ENCODE assay signal across 25 cellular contexts in the genomic region with DNA sequence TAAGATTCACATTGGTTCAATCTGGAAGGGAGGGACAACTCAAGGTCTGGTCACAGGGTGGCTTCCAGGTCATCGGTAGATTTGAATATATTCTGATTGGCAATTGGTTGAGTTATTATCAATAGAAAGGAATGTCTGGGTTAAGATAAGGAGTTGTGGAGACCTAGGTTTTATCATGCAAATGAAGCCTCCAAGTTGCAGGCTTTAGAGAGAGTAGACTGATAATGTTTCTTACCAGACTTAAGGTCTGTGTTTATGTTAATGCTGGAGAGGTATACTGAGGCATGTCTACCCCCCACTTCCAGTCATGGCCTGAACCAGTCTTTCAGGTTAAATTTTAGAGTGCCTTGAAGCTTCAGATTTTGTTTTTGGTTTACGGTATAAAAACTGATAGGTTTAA. TPM values are rescaled to one million over a fixed set of nuclear protein-coding genes. Genes with fewer than 3 reads are reported as not detected.
DNase-seq lines count a peak whose midpoint lies in the region; ATAC-seq and TF ChIP-seq lines count a peak whose summit lies in the region.
"Had no signal": no experiment of that assay in that cellular context is flagged by ENCODE, and none has a peak within 500 bp of the region (broad histone marks: within the 10 kb centered on the region; RNA-seq: fewer than 3 reads in every experiment).

No MANE protein-coding gene starts in this region.

- H3K27me3 ChIP-seq in CD4-positive, alpha-beta T cell (ENCODE audit: control insufficient read depth, insufficient read depth, low read length), result no peaks in the 10 kb centered on the region
- H3K27me3 ChIP-seq in HUES6 (ENCODE audit: control insufficient read depth, insufficient read depth, low read length), result no peaks in the 10 kb centered on the region
- H3K27me3 ChIP-seq in colonic mucosa, result no peaks in the 10 kb centered on the region
- no peaks in the 10 kb centered on the region for H3K27me3 ChIP-seq in mesendoderm (ENCODE audit: insufficient read depth, low read length, poor library complexity)
- H3K27me3 ChIP-seq: BLaER1 had no signal

- intact Hi-C loops in CD4-positive, alpha-beta T cell (cut with DNase I, micrococcal nuclease), result no loop called here
- intact Hi-C loops in colonic mucosa (cut with DNase I), result no loop called here

- no peak for ATAC-seq in CD4-positive, alpha-beta T cell (ENCODE audit: poor library complexity)
- no peak for ATAC-seq in HG03108 (IDR thresholded peaks at IDR 0.05; ENCODE audit: unreplicated experiment)

- TF ChIP-seq CTCF in CD4-positive, alpha-beta T cell (IDR thresholded peaks at IDR 0.05), result no peak
- TF ChIP-seq CTCF in colonic mucosa (IDR thresholded peaks at IDR 0.05) (no peak), glutamatergic neuron (IDR thresholded peaks at IDR 0.05; ENCODE audit: partially characterized antibody, unreplicated experiment) (no peak)

- H3K4me1 ChIP-seq in HUES6 (ENCODE audit: control insufficient read depth, insufficient read depth, low read length) (peaks cover 35% of the 10 kb centered on the region), colonic mucosa (peaks cover 16% of the 10 kb centered on the region), mesendoderm (ENCODE audit: control insufficient read depth, low read depth, low read length) (peaks cover 11% of the 10 kb centered on the region)
- H3K4me1 ChIP-seq: BLaER1 had no signal

- H3K9ac ChIP-seq in HUES6 (ENCODE audit: low read length) (no peak overlapping the region), colonic mucosa (ENCODE audit: low read depth in 2 of 2, low read length in 2 of 2) (no peak overlapping the region), mesendoderm (ENCODE audit: low read length) (no peak overlapping the region)
- H3K9ac ChIP-seq: BLaER1, GM23248 had no signal

- POLR2A ChIA-PET in CD4-positive, alpha-beta T cell (lab: Charles Lee), result interaction anchor here (0.7 kb wide), 1 partner anchor 888 kb away, joined by 3 read pairs; no protein-coding TSS in a partner anchor

- no peak overlapping the region for H3K18ac ChIP-seq in mesendoderm (ENCODE audit: low read length)

- H3K4me3 Mint-ChIP-seq in CD4-positive, alpha-beta T cell, result no peak overlapping the region
- H3K4me3 Mint-ChIP-seq in glutamatergic neuron (ENCODE audit: unreplicated experiment), result no peak overlapping the region

- no peak overlapping the region for H4K5ac ChIP-seq in mesendoderm (ENCODE audit: low read length)

- no CpG with 5 or more reads among the region's 2 CpGs for WGBS in mesendoderm (ENCODE audit: extremely low coverage, insufficient coverage, low lambda C conversion rate)

- no peaks in the 10 kb centered on the region for H3K27me3 Mint-ChIP-seq in CD4-positive, alpha-beta T cell
- H3K27me3 Mint-ChIP-seq in glutamatergic neuron (ENCODE audit: unreplicated experiment), result no peaks in the 10 kb centered on the region
- H3K27me3 Mint-ChIP-seq: CD4-positive, CD25-positive, alpha-beta regulatory T cell had no signal

- H3K4me3 ChIP-seq in HUES6 (ENCODE audit: low read depth, low read length) (0 out of 2 replicates have a peak overlapping the region, but pooled peaks have one; percentile 3), colonic mucosa (no peak overlapping the region), mesendoderm (ENCODE audit: low read length) (no peak overlapping the region)
- H3K4me3 ChIP-seq: BLaER1, GM23248 had no signal

- H3K4me2 ChIP-seq in mesendoderm (ENCODE audit: low read length), result no peak overlapping the region
- H3K4me2 ChIP-seq: BLaER1 had no signal

- H2BK5ac ChIP-seq in mesendoderm (ENCODE audit: low read length), result no peak overlapping the region

- no peak overlapping the region for H2AK5ac ChIP-seq in mesendoderm (ENCODE audit: low read length)

- no peak overlapping the region for H3K56ac ChIP-seq in mesendoderm (ENCODE audit: low read length)

- H3K4me1 Mint-ChIP-seq in CD4-positive, alpha-beta T cell (ENCODE audit: low read depth), result peaks cover 90% of the 10 kb centered on the region
- H3K4me1 Mint-ChIP-seq in glutamatergic neuron (ENCODE audit: low read depth, unreplicated experiment), result no peaks in the 10 kb centered on the region

- no peak overlapping the region for H3K27ac ChIP-seq in CD4-positive, alpha-beta T cell (ENCODE audit: low read depth, low read length)
- H3K27ac ChIP-seq in HUES6 (ENCODE audit: low read depth, low read length) (peak overlapping the region; percentile 13; the same call in 1 of the 2 replicates), colonic mucosa (peak overlapping the region; percentile 11), mesendoderm (ENCODE audit: low read depth, low read length) (no peak overlapping the region)
- H3K27ac ChIP-seq: BLaER1, GM23248 had no signal

- peaks cover 64% of the 10 kb centered on the region for H3K79me2 ChIP-seq in mesendoderm (ENCODE audit: control insufficient read depth, insufficient read depth, low read length)

- no peak overlapping the region for H3K4ac ChIP-seq in mesendoderm (ENCODE audit: low read depth, low read length)

- H2BK120ac ChIP-seq in mesendoderm (ENCODE audit: low read depth, low read length), result no peak overlapping the region

- no peak overlapping the region for H4K8ac ChIP-seq in mesendoderm (ENCODE audit: low read depth, low read length)

- DNase-seq in CD4-positive, alpha-beta T cell, result no peak
- no peak for DNase-seq in colonic mucosa
- peak; percentile 83 for DNase-seq in mesendoderm
- no peak for DNase-seq in NCI-H526 treated with DMSO at 0.1 percent for 48 hours (lab: John Stamatoyannopoulos, UW)
- no peak for DNase-seq in glutamatergic neuron
- DNase-seq in dermis blood vessel endothelial cell, result no peak
- DNase-seq: CD4-positive, CD25-positive, alpha-beta regulatory T cell; COR-L47; DMS53; GM23248; HCEC 1CT; KBM-7; MV-4-11; NCI-H1105 treated with DMSO at 0.1 percent for 48 hours; NCI-H146; NCI-H1930; NCI-H2107; NCI-H524 treated with DMSO at 0.1 percent for 48 hours; NCI-H82; NK-92 treated with Interleukin-12 subunit alpha and Interleukin-12 subunit beta, amount 100 ng/mL, for 24 hours; RPMI8226; SHP77 had no signal

- H3K23ac ChIP-seq in mesendoderm (ENCODE audit: low read length), result no peak overlapping the region

- peaks cover 13% of the 10 kb centered on the region for H3K79me1 ChIP-seq in mesendoderm (ENCODE audit: low read length)

- H2BK15ac ChIP-seq in mesendoderm (replicated peaks; ENCODE audit: low read depth), result no peak overlapping the region

- peaks cover 4% of the 10 kb centered on the region for H3K9me3 Mint-ChIP-seq in CD4-positive, alpha-beta T cell
- H3K9me3 Mint-ChIP-seq in glutamatergic neuron (ENCODE audit: unreplicated experiment), result peaks cover 5% of the 10 kb centered on the region

- peaks cover 12% of the 10 kb centered on the region; the same call in 1 of the 2 replicates for H3K36me3 ChIP-seq in HUES6 (ENCODE audit: control insufficient read depth, insufficient read depth, low read length)
- no peaks in the 10 kb centered on the region for H3K36me3 ChIP-seq in colonic mucosa
- no peaks in the 10 kb centered on the region for H3K36me3 ChIP-seq in mesendoderm (ENCODE audit: control insufficient read depth, insufficient read depth, low read length)

- H3K27ac Mint-ChIP-seq in CD4-positive, alpha-beta T cell, result peak overlapping the region; percentile 49
- H3K27ac Mint-ChIP-seq in glutamatergic neuron (ENCODE audit: unreplicated experiment), result no peak overlapping the region

- H3K36me3 Mint-ChIP-seq in CD4-positive, alpha-beta T cell (ENCODE audit: low read depth), result peaks cover 62% of the 10 kb centered on the region
- H3K36me3 Mint-ChIP-seq in glutamatergic neuron (ENCODE audit: unreplicated experiment), result peaks cover 13% of the 10 kb centered on the region

- H3K9me3 ChIP-seq in CD4-positive, alpha-beta T cell (ENCODE audit: control insufficient read depth, low read length), result no peaks in the 10 kb centered on the region
- H3K9me3 ChIP-seq in HUES6 (ENCODE audit: control insufficient read depth, insufficient read depth, low read depth, low read length) (peaks cover 37% of the 10 kb centered on the region), colonic mucosa (no peaks in the 10 kb centered on the region)

- CTCF ChIA-PET in CD4-positive, alpha-beta T cell (lab: Charles Lee), result interaction anchor here (1.4 kb wide), 1 partner anchor 43 kb away, joined by 3 read pairs; no protein-coding TSS in a partner anchor

RNA-seq across cellular contexts. Expression of a gene that starts 29.7 kb away (rescaled TPM):
- 10 to 100 TPM; 45.0 to 49.2 TPM for total RNA-seq in CD4-positive, alpha-beta T cell
- total RNA-seq in colonic mucosa, result 10 to 100 TPM; 30.5 to 46.7 TPM
- 30.4 TPM for polyA plus RNA-seq in mesendoderm (2013, experiment 1 of 2)
- 31.1 TPM for polyA plus RNA-seq in mesendoderm (2013, experiment 2 of 2)
- 16.3 TPM for total RNA-seq in glutamatergic neuron (ENCODE audit: unreplicated experiment)
- 71.8 and 97.5 TPM in 2 replicates for total RNA-seq in dermis blood vessel endothelial cell

Comparison
In these comparisons a context has a peak if more than half of its experiments do, and no peak if none do; other contexts are left out.
1. H3K27ac ChIP-seq: peak in HUES6 (single experiment) and colonic mucosa (single experiment); none in CD4-positive, alpha-beta T cell (single experiment) and mesendoderm (single experiment).